ENCODE assay signal across 11 cellular contexts in the genomic region with DNA sequence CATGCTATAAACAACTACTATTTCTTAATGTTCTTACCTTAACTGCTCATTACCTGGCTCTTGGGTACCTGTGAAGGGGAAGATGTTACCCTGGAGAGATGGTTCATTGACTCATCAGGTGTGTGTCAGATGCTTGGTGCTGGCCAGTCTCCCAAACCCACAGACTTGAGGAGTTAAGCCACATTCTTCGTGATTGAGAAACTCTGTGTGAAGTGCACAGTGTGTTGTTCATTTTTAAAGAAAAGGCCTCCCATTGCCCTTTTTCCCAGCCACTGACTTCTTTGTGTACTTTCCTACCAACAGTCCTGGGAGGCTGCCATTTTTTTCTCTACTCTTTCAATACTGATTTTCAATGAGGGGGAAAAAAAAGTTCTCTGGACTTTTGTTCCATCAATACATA. TPM values are rescaled to one million over a fixed set of nuclear protein-coding genes. Genes with fewer than 3 reads are reported as not detected.
DNase-seq lines count a peak whose midpoint lies in the region; ATAC-seq, FAIRE-seq and TF ChIP-seq lines count a peak whose summit lies in the region.
"Had no signal": no experiment of that assay in that cellular context is flagged by ENCODE, and none has a peak within 500 bp of the region (broad histone marks: within the 10 kb centered on the region; RNA-seq: fewer than 3 reads in every experiment).

No MANE protein-coding gene starts in this region.

- H3K27ac ChIP-seq in astrocyte (ENCODE audit: low read depth, low read length) = peak overlapping the region; percentile 67

- no peaks in the 10 kb centered on the region for H4K20me1 ChIP-seq in astrocyte (ENCODE audit: insufficient read depth, low read length)

- H3K36me3 ChIP-seq in astrocyte (ENCODE audit: insufficient read depth, low read length) (peaks cover under 1% of the 10 kb centered on the region), kidney epithelial cell (ENCODE audit: control insufficient read depth, insufficient read depth, low read length) (no peaks in the 10 kb centered on the region)

- peaks cover 8% of the 10 kb centered on the region for H3K27me3 Mint-ChIP-seq in activated CD4-positive, alpha-beta T cell treated with anti-CD3 and anti-CD28 coated beads, Interleukin-2, amount 10 ng/mL, durations not matched to agents 7 days and 5 days
- no peaks in the 10 kb centered on the region for H3K27me3 Mint-ChIP-seq in astrocyte (ENCODE audit: low read depth, unreplicated experiment)
- peaks cover 29% of the 10 kb centered on the region for H3K27me3 Mint-ChIP-seq in activated naive CD8-positive, alpha-beta T cell treated with anti-CD3 and anti-CD28 coated beads for 36 hours
- H3K27me3 Mint-ChIP-seq: CD4-positive, CD25-positive, alpha-beta regulatory T cell had no signal

- DNase-seq in activated CD4-positive, alpha-beta T cell treated with anti-CD3 and anti-CD28 coated beads, Interleukin-2, amount 10 ng/mL, durations not matched to agents 7 days and 5 days = no peak
- DNase-seq in activated CD4-positive, alpha-beta T cell treated with anti-CD3 and anti-CD28 coated beads for 48 hours = no peak
- DNase-seq in astrocyte (ENCODE audit: low read depth) = peak; percentile 97
- DNase-seq in kidney epithelial cell (ENCODE audit: low read depth) = peak; percentile 73
- DNase-seq in ureter (ENCODE audit: low spot score) = peak; percentile 76
- no peak for DNase-seq in activated naive CD4-positive, alpha-beta T cell treated with anti-CD3 and anti-CD28 coated beads, Interleukin-2, amount 50 U/mL, for 16 hours
- no peak for DNase-seq in activated naive CD8-positive, alpha-beta T cell treated with anti-CD3 and anti-CD28 coated beads for 36 hours
- DNase-seq: activated T-cell treated with anti-CD3 and anti-CD28 coated beads, Interleukin-2, amount 50 U/mL, for 24 hours; CD4-positive, CD25-positive, alpha-beta regulatory T cell; NCI-H345 had no signal

- no peaks in the 10 kb centered on the region for H3K9me3 ChIP-seq in astrocyte (ENCODE audit: insufficient read depth, low read depth, low read length)

- H2AFZ ChIP-seq in astrocyte (ENCODE audit: low read depth, low read length) = no peak overlapping the region

- no peaks in the 10 kb centered on the region for H3K27me3 ChIP-seq in astrocyte (ENCODE audit: insufficient read depth, low read length)
- H3K27me3 ChIP-seq in kidney epithelial cell (ENCODE audit: control insufficient read depth, insufficient read depth, low read length) = no peaks in the 10 kb centered on the region

- POLR2A ChIA-PET in activated CD4-positive, alpha-beta T cell treated with anti-CD3 and anti-CD28 coated beads, Interleukin-2, amount 10 ng/mL, durations not matched to agents 7 days and 5 days (lab: Charles Lee) = no interaction called here

- H3K79me2 ChIP-seq in astrocyte (ENCODE audit: insufficient read depth, low read length) = peaks cover 10% of the 10 kb centered on the region

- peak overlapping the region; percentile 7 for H3K27ac Mint-ChIP-seq in activated CD4-positive, alpha-beta T cell treated with anti-CD3 and anti-CD28 coated beads, Interleukin-2, amount 10 ng/mL, durations not matched to agents 7 days and 5 days
- H3K27ac Mint-ChIP-seq in astrocyte (ENCODE audit: unreplicated experiment) = peak overlapping the region; percentile 97
- H3K27ac Mint-ChIP-seq in activated naive CD8-positive, alpha-beta T cell treated with anti-CD3 and anti-CD28 coated beads for 36 hours = no peak overlapping the region
- H3K27ac Mint-ChIP-seq: activated T-cell treated with anti-CD3 and anti-CD28 coated beads, Interleukin-2, amount 50 U/mL, for 24 hours; CD4-positive, CD25-positive, alpha-beta regulatory T cell had no signal

- H3K4me3 Mint-ChIP-seq in activated CD4-positive, alpha-beta T cell treated with anti-CD3 and anti-CD28 coated beads, Interleukin-2, amount 10 ng/mL, durations not matched to agents 7 days and 5 days = no peak overlapping the region
- H3K4me3 Mint-ChIP-seq in astrocyte (ENCODE audit: unreplicated experiment) = peak overlapping the region; percentile 80
- no peak overlapping the region for H3K4me3 Mint-ChIP-seq in activated naive CD8-positive, alpha-beta T cell treated with anti-CD3 and anti-CD28 coated beads for 36 hours
- H3K4me3 Mint-ChIP-seq: activated T-cell treated with anti-CD3 and anti-CD28 coated beads, Interleukin-2, amount 50 U/mL, for 24 hours had no signal

- TF ChIP-seq CTCF in astrocyte (IDR thresholded peaks at IDR 0.05; ENCODE audit: insufficient read depth, low read depth, low read length) = no peak
- TF ChIP-seq CTCF in kidney epithelial cell (IDR thresholded peaks at IDR 0.05; ENCODE audit: insufficient read depth, low read length, poor library complexity, severe bottlenecking) = no peak

- H3K4me1 ChIP-seq in astrocyte (ENCODE audit: insufficient read depth, low read length) = peaks cover 31% of the 10 kb centered on the region

- H3K9ac ChIP-seq in astrocyte (ENCODE audit: low read length) = peak overlapping the region; percentile 42

- no peaks in the 10 kb centered on the region for H3K36me3 Mint-ChIP-seq in activated CD4-positive, alpha-beta T cell treated with anti-CD3 and anti-CD28 coated beads, Interleukin-2, amount 10 ng/mL, durations not matched to agents 7 days and 5 days (ENCODE audit: low read depth)
- peaks cover 2% of the 10 kb centered on the region for H3K36me3 Mint-ChIP-seq in astrocyte (ENCODE audit: low read depth, unreplicated experiment)
- H3K36me3 Mint-ChIP-seq in activated naive CD8-positive, alpha-beta T cell treated with anti-CD3 and anti-CD28 coated beads for 36 hours = no peaks in the 10 kb centered on the region
- H3K36me3 Mint-ChIP-seq: CD4-positive, CD25-positive, alpha-beta regulatory T cell had no signal

- peak overlapping the region; percentile 67 for H3K4me2 ChIP-seq in astrocyte (ENCODE audit: low read length)

- H3K9me3 Mint-ChIP-seq in activated CD4-positive, alpha-beta T cell treated with anti-CD3 and anti-CD28 coated beads, Interleukin-2, amount 10 ng/mL, durations not matched to agents 7 days and 5 days = peaks cover 2% of the 10 kb centered on the region
- H3K9me3 Mint-ChIP-seq in astrocyte (ENCODE audit: unreplicated experiment) = no peaks in the 10 kb centered on the region
- peaks cover 2% of the 10 kb centered on the region for H3K9me3 Mint-ChIP-seq in activated naive CD8-positive, alpha-beta T cell treated with anti-CD3 and anti-CD28 coated beads for 36 hours
- H3K9me3 Mint-ChIP-seq: activated T-cell treated with anti-CD3 and anti-CD28 coated beads, Interleukin-2, amount 50 U/mL, for 24 hours had no signal

- FAIRE-seq in astrocyte (lab: Jason Lieb, UNC) = no peak

- no peaks in the 10 kb centered on the region for H3K4me1 Mint-ChIP-seq in activated CD4-positive, alpha-beta T cell treated with anti-CD3 and anti-CD28 coated beads, Interleukin-2, amount 10 ng/mL, durations not matched to agents 7 days and 5 days
- H3K4me1 Mint-ChIP-seq in astrocyte (ENCODE audit: low read depth, unreplicated experiment) = peaks cover 42% of the 10 kb centered on the region
- no peaks in the 10 kb centered on the region for H3K4me1 Mint-ChIP-seq in activated naive CD8-positive, alpha-beta T cell treated with anti-CD3 and anti-CD28 coated beads for 36 hours
- H3K4me1 Mint-ChIP-seq: CD4-positive, CD25-positive, alpha-beta regulatory T cell had no signal

- CTCF ChIA-PET in activated CD4-positive, alpha-beta T cell treated with anti-CD3 and anti-CD28 coated beads, Interleukin-2, amount 10 ng/mL, durations not matched to agents 7 days and 5 days (lab: Charles Lee) = no interaction called here

- no peak for ATAC-seq in HG02642 (IDR thresholded peaks at IDR 0.05; ENCODE audit: poor library complexity, unreplicated experiment)

- no peak overlapping the region for H3K4me3 ChIP-seq in astrocyte (ENCODE audit: insufficient read depth, low read depth, low read length)
- no peak overlapping the region for H3K4me3 ChIP-seq in kidney epithelial cell (ENCODE audit: low read depth, low read length)

RNA-seq across cellular contexts. Expression of a gene that starts 3.2 kb away (rescaled TPM):
- not detected for total RNA-seq in activated CD4-positive, alpha-beta T cell treated with anti-CD3 and anti-CD28 coated beads, Interleukin-2, amount 10 ng/mL, durations not matched to agents 7 days and 5 days
- 73.5 and 104 TPM in 2 replicates for total RNA-seq in astrocyte
- total RNA-seq in kidney epithelial cell = 9.0 and 12.8 TPM in 2 replicates
- total RNA-seq in ureter = 412 TPM
- total RNA-seq in activated naive CD8-positive, alpha-beta T cell treated with anti-CD3 and anti-CD28 coated beads for 36 hours = not detected

Comparison
In these comparisons a context has a peak if more than half of its experiments do, and no peak if none do; other contexts are left out.
1. DNase-seq: peak in astrocyte (single experiment), kidney epithelial cell (single experiment) and ureter (single experiment); none in activated CD4-positive, alpha-beta T cell treated with anti-CD3 and anti-CD28 coated beads, Interleukin-2, amount 10 ng/mL, durations not matched to agents 7 days and 5 days (single experiment), activated CD4-positive, alpha-beta T cell treated with anti-CD3 and anti-CD28 coated beads for 48 hours (single experiment), activated naive CD4-positive, alpha-beta T cell treated with anti-CD3 and anti-CD28 coated beads, Interleukin-2, amount 50 U/mL, for 16 hours (single experiment) and activated naive CD8-positive, alpha-beta T cell treated with anti-CD3 and anti-CD28 coated beads for 36 hours (single experiment).